In the genomic region with DNA sequence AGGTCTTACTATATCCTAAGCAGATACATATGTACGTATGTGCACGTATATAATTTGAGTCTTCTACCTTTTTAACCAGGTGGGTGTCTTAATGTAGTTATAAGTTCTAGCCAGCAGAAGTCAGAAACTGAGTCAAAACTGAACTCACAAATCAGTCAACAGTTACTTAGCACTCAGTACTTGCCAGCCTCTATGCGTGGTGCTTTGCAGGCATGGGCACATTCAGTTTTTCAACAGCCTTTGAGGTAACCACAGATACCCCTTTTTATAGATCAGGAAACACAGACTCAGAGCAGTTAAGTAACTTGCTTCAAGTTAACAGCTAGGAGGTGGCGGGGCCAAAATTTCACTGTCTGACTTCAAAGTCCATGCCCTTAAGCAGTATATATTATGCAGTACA, we compare ENCODE assay signal across 15 cellular contexts.
DNase-seq lines count a peak whose midpoint lies in the region; ATAC-seq and TF ChIP-seq lines count a peak whose summit lies in the region.
"Had no signal": no experiment of that assay in that cellular context is flagged by ENCODE, and none has a peak within 500 bp of the region (broad histone marks: within the 10 kb centered on the region; RNA-seq: fewer than 3 reads in every experiment).

No MANE protein-coding gene starts in this region.

- H3K36me3 ChIP-seq in suprapubic skin, result no peaks in the 10 kb centered on the region
- no peaks in the 10 kb centered on the region for H3K36me3 ChIP-seq in left ventricle myocardium inferior
- H3K36me3 ChIP-seq: cardiac muscle cell, MG63, prostate gland had no signal

- no peak overlapping the region for H3K27ac ChIP-seq in suprapubic skin
- H3K27ac ChIP-seq in left ventricle myocardium inferior (replicated peaks), result no peak overlapping the region
- H3K27ac ChIP-seq: cardiac muscle cell, prostate gland had no signal

- TF ChIP-seq EP300 in suprapubic skin (IDR thresholded peaks at IDR 0.05), result no peak

- H3K9me3 ChIP-seq in suprapubic skin, result no peaks in the 10 kb centered on the region
- no peaks in the 10 kb centered on the region for H3K9me3 ChIP-seq in left ventricle myocardium inferior (replicated peaks)
- H3K9me3 ChIP-seq: MG63, prostate gland had no signal

- no peak for TF ChIP-seq POLR2A in suprapubic skin (IDR thresholded peaks at IDR 0.05)

- intact Hi-C loops in left ventricle myocardium inferior (cut with micrococcal nuclease), result no loop called here

- H3K27me3 ChIP-seq in suprapubic skin, result no peaks in the 10 kb centered on the region
- no peaks in the 10 kb centered on the region for H3K27me3 ChIP-seq in left ventricle myocardium inferior (ENCODE audit: low read depth)
- H3K27me3 ChIP-seq: cardiac muscle cell, MG63 had no signal

- peak; percentile 12 for DNase-seq in activated naive CD4-positive, alpha-beta T cell treated with anti-CD3 and anti-CD28 coated beads, Interleukin-2, amount 50 U/mL, for 16 hours
- no peak for DNase-seq in activated naive CD4-positive, alpha-beta T cell treated with Interleukin-2 at 50 U/mL for 16 hours
- peak; percentile 20 for DNase-seq in stimulated activated CD8-positive, alpha-beta memory T cell treated with anti-CD3 and anti-CD28 coated beads, Interleukin-4, amount 100 ng/mL, for 48 hours
- DNase-seq in suprapubic skin (ENCODE audit: low spot score in 2 of 2), result no peak
- DNase-seq in SKM-1 (lab: John Stamatoyannopoulos, UW; ENCODE audit: unreplicated experiment), result no peak
- no peak for DNase-seq in left ventricle myocardium inferior
- DNase-seq: activated CD4-positive, CD25-positive, alpha-beta regulatory T cell; activated gamma-delta T cell; MG63; PC-3 had no signal

- ATAC-seq in GM21447 (IDR thresholded peaks at IDR 0.05; ENCODE audit: unreplicated experiment), result peak; percentile 67
- peak; percentile 66 for ATAC-seq in HG03060 (IDR thresholded peaks at IDR 0.05; ENCODE audit: low read depth, unreplicated experiment)
- ATAC-seq: GM23338, PC-3 had no signal

- WGBS in suprapubic skin, result 91% methylated on average over 4 of the region's 4 CpGs

- peaks cover 3% of the 10 kb centered on the region for H3K4me1 ChIP-seq in suprapubic skin
- no peaks in the 10 kb centered on the region for H3K4me1 ChIP-seq in left ventricle myocardium inferior
- H3K4me1 ChIP-seq: prostate gland had no signal

- H3K4me3 ChIP-seq in suprapubic skin, result no peak overlapping the region
- no peak overlapping the region for H3K4me3 ChIP-seq in left ventricle myocardium inferior
- H3K4me3 ChIP-seq: cardiac muscle cell, GM23338, MG63, prostate gland had no signal

- TF ChIP-seq CTCF in suprapubic skin (IDR thresholded peaks at IDR 0.05), result no peak
- TF ChIP-seq CTCF in left ventricle myocardium inferior (IDR thresholded peaks at IDR 0.05; ENCODE audit: borderline replicate concordance), result no peak

Comparison
In these comparisons a context has a peak if more than half of its experiments do, and no peak if none do; other contexts are left out.
1. DNase-seq: peak in activated naive CD4-positive, alpha-beta T cell treated with anti-CD3 and anti-CD28 coated beads, Interleukin-2, amount 50 U/mL, for 16 hours (single experiment) and stimulated activated CD8-positive, alpha-beta memory T cell treated with anti-CD3 and anti-CD28 coated beads, Interleukin-4, amount 100 ng/mL, for 48 hours (single experiment); none in activated naive CD4-positive, alpha-beta T cell treated with Interleukin-2 at 50 U/mL for 16 hours (single experiment), suprapubic skin (0 of 2), SKM-1 (single experiment) and left ventricle myocardium inferior (single experiment).